In the genomic region with DNA sequence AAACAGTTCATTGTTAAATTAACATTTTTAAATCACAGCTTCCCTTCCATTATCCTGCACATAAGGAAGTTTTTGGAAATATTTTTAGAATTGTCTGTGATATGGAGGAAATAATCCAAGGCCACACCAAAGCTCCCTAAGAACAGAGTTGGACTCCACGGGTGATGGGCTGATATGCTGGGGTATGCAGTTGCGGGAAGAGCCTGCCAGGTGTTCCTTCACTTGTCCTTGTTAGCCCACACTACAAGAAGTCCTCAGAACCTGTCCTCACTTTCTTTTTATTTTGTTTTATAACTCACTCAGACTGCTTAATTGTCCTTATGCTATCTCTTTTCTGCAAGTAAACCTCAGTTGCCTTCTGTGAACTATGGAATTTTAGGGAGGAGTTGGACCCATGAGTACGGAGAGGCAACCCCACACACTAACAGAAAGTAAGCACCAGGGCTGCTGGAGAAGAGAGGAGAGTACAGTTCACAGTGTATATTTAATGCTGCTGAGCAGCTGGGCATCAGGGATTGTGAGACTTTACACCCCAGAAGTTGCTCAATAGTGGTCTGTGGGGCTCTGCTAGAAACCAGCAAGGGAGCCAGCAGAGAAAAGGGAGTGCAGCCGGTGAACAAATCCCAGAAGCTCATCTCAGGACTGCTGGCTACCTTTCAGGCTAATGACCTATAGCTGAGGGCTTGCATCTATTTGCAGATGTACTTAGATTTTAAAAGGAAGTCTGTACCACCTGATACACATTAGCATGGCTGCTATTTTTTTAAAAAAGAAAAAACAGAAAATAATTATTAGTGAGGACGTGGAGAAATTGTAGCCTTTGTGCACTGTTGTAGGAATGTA, we compare ENCODE assay signal across 1 cellular context.
TF ChIP-seq lines count a peak whose summit lies in the region.

No MANE protein-coding gene starts in this region.

TF ChIP-seq in HepG2, 621 proteins besides CTCF, POLR2A, EP300 and RAD21 (continued from another document and continues in another):
- peak; percentile 94 for TF ChIP-seq PAXIP1 (CRISPR knock-in tag; conservative IDR thresholded peaks at IDR 0.05)
- peak; percentile 72; the same call in 1 of the 2 replicates for TF ChIP-seq BORCS8-MEF2B (CRISPR knock-in tag; IDR thresholded peaks at IDR 0.05)
- no peak for TF ChIP-seq ZFP36 (IDR thresholded peaks at IDR 0.05; ENCODE audit: borderline replicate concordance, low read depth, low read length, partially characterized antibody)
- TF ChIP-seq RFX1 (IDR thresholded peaks at IDR 0.05), result no peak
- peak; percentile 28; the same call in 1 of the 2 replicates for TF ChIP-seq STAG1 (CRISPR knock-in tag; IDR thresholded peaks at IDR 0.05)
- TF ChIP-seq ZNF792 (CRISPR knock-in tag; IDR thresholded peaks at IDR 0.05), result peak; percentile 79; the same call in 1 of the 2 replicates
- TF ChIP-seq NR2C2 (CRISPR knock-in tag; IDR thresholded peaks at IDR 0.05; ENCODE audit: borderline replicate concordance), result 0 out of 2 replicates have a peak, but pooled peaks have one; percentile 37
- TF ChIP-seq MXI1 (IDR thresholded peaks at IDR 0.05; ENCODE audit: borderline replicate concordance, low read depth, low read length), result 0 out of 3 replicates have a peak, but pooled peaks have one; percentile 42
- TF ChIP-seq ZFP36L1 (CRISPR knock-in tag; IDR thresholded peaks at IDR 0.05), result no peak
- TF ChIP-seq ZNF775 (CRISPR knock-in tag; IDR thresholded peaks at IDR 0.05; ENCODE audit: borderline replicate concordance), result 0 out of 2 replicates have a peak, but pooled peaks have one; percentile 43
- TF ChIP-seq, protein P1, sequence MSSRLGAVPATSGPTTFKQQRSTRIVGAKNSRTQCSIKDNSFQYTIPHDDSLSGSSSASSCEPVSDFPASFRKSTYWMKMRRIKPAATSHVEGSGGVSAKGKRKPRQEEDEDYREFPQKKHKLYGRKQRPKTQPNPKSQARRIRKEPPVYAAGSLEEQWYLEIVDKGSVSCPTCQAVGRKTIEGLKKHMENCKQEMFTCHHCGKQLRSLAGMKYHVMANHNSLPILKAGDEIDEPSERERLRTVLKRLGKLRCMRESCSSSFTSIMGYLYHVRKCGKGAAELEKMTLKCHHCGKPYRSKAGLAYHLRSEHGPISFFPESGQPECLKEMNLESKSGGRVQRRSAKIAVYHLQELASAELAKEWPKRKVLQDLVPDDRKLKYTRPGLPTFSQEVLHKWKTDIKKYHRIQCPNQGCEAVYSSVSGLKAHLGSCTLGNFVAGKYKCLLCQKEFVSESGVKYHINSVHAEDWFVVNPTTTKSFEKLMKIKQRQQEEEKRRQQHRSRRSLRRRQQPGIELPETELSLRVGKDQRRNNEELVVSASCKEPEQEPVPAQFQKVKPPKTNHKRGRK (CRISPR knock-in tag; IDR thresholded peaks at IDR 0.05), result no peak
- no peak for TF ChIP-seq XBP1 (CRISPR knock-in tag; IDR thresholded peaks at IDR 0.05)
- TF ChIP-seq SIN3B (IDR thresholded peaks at IDR 0.05; ENCODE audit: low read length), result no peak
- no peak for TF ChIP-seq ZBTB8A (CRISPR knock-in tag; IDR thresholded peaks at IDR 0.05; ENCODE audit: borderline replicate concordance, low read depth)
- no peak for TF ChIP-seq ZNF546 (CRISPR knock-in tag; conservative IDR thresholded peaks at IDR 0.05)
- TF ChIP-seq MIXL1 (CRISPR knock-in tag; IDR thresholded peaks at IDR 0.05), result peak; percentile 46; the same call in 1 of the 2 replicates
- TF ChIP-seq CHCHD3 (CRISPR knock-in tag; IDR thresholded peaks at IDR 0.05), result no peak
- TF ChIP-seq ZNF770 (CRISPR knock-in tag; IDR thresholded peaks at IDR 0.05), result no peak
- peak; percentile 64; the same call in 1 of the 2 replicates for TF ChIP-seq RARA (CRISPR knock-in tag; IDR thresholded peaks at IDR 0.05)
- TF ChIP-seq ZNF235 (CRISPR knock-in tag; IDR thresholded peaks at IDR 0.05; ENCODE audit: borderline replicate concordance), result no peak
- peak; percentile 91 for TF ChIP-seq ARID5B (CRISPR knock-in tag; IDR thresholded peaks at IDR 0.05)
- TF ChIP-seq ZNF350 (CRISPR knock-in tag; IDR thresholded peaks at IDR 0.05; ENCODE audit: borderline replicate concordance, low read depth), result peak; percentile 67; the same call in 1 of the 2 replicates
- TF ChIP-seq, protein P2, sequence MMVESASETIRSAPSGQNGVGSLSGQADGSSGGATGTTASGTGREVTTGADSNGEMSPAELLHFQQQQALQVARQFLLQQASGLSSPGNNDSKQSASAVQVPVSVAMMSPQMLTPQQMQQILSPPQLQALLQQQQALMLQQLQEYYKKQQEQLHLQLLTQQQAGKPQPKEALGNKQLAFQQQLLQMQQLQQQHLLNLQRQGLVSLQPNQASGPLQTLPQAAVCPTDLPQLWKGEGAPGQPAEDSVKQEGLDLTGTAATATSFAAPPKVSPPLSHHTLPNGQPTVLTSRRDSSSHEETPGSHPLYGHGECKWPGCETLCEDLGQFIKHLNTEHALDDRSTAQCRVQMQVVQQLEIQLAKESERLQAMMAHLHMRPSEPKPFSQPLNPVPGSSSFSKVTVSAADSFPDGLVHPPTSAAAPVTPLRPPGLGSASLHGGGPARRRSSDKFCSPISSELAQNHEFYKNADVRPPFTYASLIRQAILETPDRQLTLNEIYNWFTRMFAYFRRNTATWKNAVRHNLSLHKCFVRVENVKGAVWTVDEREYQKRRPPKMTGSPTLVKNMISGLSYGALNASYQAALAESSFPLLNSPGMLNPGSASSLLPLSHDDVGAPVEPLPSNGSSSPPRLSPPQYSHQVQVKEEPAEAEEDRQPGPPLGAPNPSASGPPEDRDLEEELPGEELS (CRISPR knock-in tag; IDR thresholded peaks at IDR 0.05), result peak; percentile 81; the same call in 1 of the 2 replicates
- 0 out of 2 replicates have a peak, but pooled peaks have one; percentile 44 for TF ChIP-seq IRX3 (CRISPR knock-in tag; IDR thresholded peaks at IDR 0.05; ENCODE audit: borderline replicate concordance, low read depth)
- no peak for TF ChIP-seq MBNL3 (CRISPR knock-in tag; conservative IDR thresholded peaks at IDR 0.05)
- TF ChIP-seq ZNF800 (CRISPR knock-in tag; IDR thresholded peaks at IDR 0.05), result no peak
- no peak for TF ChIP-seq ZNF740 (CRISPR knock-in tag; IDR thresholded peaks at IDR 0.05)
- no peak for TF ChIP-seq ZNF776 (CRISPR knock-in tag; IDR thresholded peaks at IDR 0.05)
- TF ChIP-seq SCMH1 (CRISPR knock-in tag; IDR thresholded peaks at IDR 0.05; ENCODE audit: borderline replicate concordance), result no peak
- TF ChIP-seq ZNF251 (CRISPR knock-in tag; IDR thresholded peaks at IDR 0.05), result no peak
- TF ChIP-seq AKAP8 (CRISPR knock-in tag; IDR thresholded peaks at IDR 0.05), result 0 out of 2 replicates have a peak, but pooled peaks have one; percentile 26
- peak; percentile 63; the same call in 1 of the 2 replicates for TF ChIP-seq ZBTB3 (CRISPR knock-in tag; IDR thresholded peaks at IDR 0.05; ENCODE audit: borderline replicate concordance, low read depth)
- TF ChIP-seq CHD2 (IDR thresholded peaks at IDR 0.05; ENCODE audit: low read depth, low read length), result no peak
- no peak for TF ChIP-seq AGO1 (IDR thresholded peaks at IDR 0.05; ENCODE audit: low read depth, low read length, poor library complexity, severe bottlenecking)
- TF ChIP-seq, protein P3, sequence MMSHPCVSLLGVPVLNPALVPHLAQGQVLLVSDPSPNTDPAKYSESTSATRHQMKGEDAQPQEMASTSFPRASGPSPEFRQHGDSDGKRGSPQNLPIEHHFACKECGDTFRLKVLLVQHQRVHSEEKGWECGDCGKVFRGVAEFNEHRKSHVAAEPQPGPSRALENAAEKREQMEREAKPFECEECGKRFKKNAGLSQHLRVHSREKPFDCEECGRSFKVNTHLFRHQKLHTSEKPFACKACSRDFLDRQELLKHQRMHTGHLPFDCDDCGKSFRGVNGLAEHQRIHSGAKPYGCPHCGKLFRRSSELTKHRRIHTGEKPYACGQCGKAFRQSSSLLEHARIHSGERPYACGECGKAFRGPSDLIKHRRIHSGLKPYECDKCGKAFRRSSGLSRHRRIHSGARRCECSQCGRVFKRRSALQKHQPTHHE (CRISPR knock-in tag; IDR thresholded peaks at IDR 0.05; ENCODE audit: borderline replicate concordance), result no peak
- peak; percentile 49; the same call in 1 of the 2 replicates for TF ChIP-seq ZKSCAN1 (IDR thresholded peaks at IDR 0.05; ENCODE audit: low read length)
- no peak for TF ChIP-seq ZNF562 (CRISPR knock-in tag; IDR thresholded peaks at IDR 0.05; ENCODE audit: borderline replicate concordance)
- TF ChIP-seq ZNF746 (CRISPR knock-in tag; IDR thresholded peaks at IDR 0.05), result no peak
- TF ChIP-seq ZNF225 (CRISPR knock-in tag; IDR thresholded peaks at IDR 0.05), result no peak
- no peak for TF ChIP-seq TBP (CRISPR knock-in tag; IDR thresholded peaks at IDR 0.05)
- no peak for TF ChIP-seq ZBTB21 (CRISPR knock-in tag; IDR thresholded peaks at IDR 0.05)
- no peak for TF ChIP-seq PAWR (CRISPR knock-in tag; IDR thresholded peaks at IDR 0.05; ENCODE audit: borderline replicate concordance)
- TF ChIP-seq ATRX (CRISPR knock-in tag; IDR thresholded peaks at IDR 0.05; ENCODE audit: borderline replicate concordance), result no peak
- TF ChIP-seq ZNF891 (CRISPR knock-in tag; IDR thresholded peaks at IDR 0.05), result no peak
